In the genomic region with DNA sequence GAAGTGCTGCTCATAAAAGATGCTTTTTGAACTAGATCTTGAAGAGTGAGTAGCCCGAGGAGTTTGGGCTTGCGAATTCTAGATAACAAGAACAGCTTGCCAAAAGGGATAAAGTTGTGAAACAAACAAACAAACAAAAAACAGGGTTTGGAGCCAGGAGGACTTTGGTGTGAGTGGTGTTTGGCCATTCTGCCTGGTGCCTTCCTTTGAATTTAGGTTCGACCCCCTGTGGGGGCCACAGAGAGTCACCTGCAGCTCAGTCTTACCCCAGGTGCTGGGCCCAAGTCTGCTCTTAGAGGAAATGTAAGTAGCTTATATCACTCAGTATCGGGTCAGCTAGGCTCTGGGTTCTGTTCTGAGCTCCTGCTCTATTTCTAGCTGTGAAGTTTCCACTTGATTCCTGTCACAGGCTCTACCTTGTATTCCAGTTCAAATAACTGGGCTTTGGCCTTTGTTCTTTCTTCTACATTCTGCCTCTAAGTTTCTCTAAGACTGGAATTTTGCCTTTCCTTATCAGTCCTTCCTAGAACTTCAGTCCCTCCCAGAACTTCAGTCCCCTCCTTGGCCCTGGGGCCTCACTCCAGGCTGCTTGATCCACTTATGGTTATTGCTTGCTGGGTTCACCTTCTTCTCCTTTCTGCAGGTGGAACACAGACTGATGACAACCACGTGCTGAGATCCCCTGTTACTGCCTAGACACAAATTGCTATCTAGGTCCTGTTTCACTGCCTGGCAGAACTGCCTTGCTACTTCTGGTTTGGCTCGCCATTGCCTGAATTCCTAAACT, we compare ENCODE assay signal across 16 cellular contexts. TPM values are rescaled to one million over a fixed set of nuclear protein-coding genes. Genes with fewer than 3 reads are reported as not detected.
DNase-seq lines count a peak whose midpoint lies in the region; ATAC-seq and TF ChIP-seq lines count a peak whose summit lies in the region.
"Had no signal": no experiment of that assay in that cellular context is flagged by ENCODE, and none has a peak within 500 bp of the region (broad histone marks: within the 10 kb centered on the region; RNA-seq: fewer than 3 reads in every experiment).

No MANE protein-coding gene starts in this region.

- H3K4me1 Mint-ChIP-seq in Caco-2 (ENCODE audit: low read depth, unreplicated experiment), result peaks cover 51% of the 10 kb centered on the region
- H3K4me1 Mint-ChIP-seq in WTC11, result peaks cover 46% of the 10 kb centered on the region
- H3K4me1 Mint-ChIP-seq in nephron progenitor cell, result peaks cover 46% of the 10 kb centered on the region

- H3K27me3 ChIP-seq in Caco-2 (replicated peaks; ENCODE audit: control insufficient read depth, insufficient read depth, low read length) (no peaks in the 10 kb centered on the region), gastroesophageal sphincter (no peaks in the 10 kb centered on the region)
- H3K27me3 ChIP-seq: tibial nerve had no signal

- peak in 1 of 2 experiments; percentile 85 for DNase-seq in Caco-2
- no peak for DNase-seq in WTC11 (ENCODE audit: low spot score)
- no peak for DNase-seq in nephron progenitor cell
- no peak for DNase-seq in NCI-H187 treated with DMSO at 0.1 percent for 48 hours (lab: John Stamatoyannopoulos, UW)
- DNase-seq in hypothalamus (lab: John Stamatoyannopoulos, UW), result no peak
- DNase-seq: activated CD8-positive, alpha-beta T cell treated with anti-CD3 and anti-CD28 coated beads, Interleukin-2, amount 10 ng/mL, durations not matched to agents 7 days and 5 days; activated naive CD4-positive, alpha-beta T cell treated with anti-CD3 and anti-CD28 coated beads for 36 hours; left colon; NCI-H1436; NCI-H524 treated with DMSO at 0.1 percent for 48 hours had no signal

- CTCF ChIA-PET in Caco-2 (lab: Charles Lee) (no interaction called here), WTC11 (lab: Charles Lee) (no interaction called here)

- H3K4me3 ChIP-seq in Caco-2 (ENCODE audit: low read depth, low read length), result no peak overlapping the region
- no peak overlapping the region for H3K4me3 ChIP-seq in gastroesophageal sphincter
- H3K4me3 ChIP-seq: tibial nerve had no signal

- 64 to 82% methylated on average over 4 to 5 of the region's 6 CpGs for WGBS in gastroesophageal sphincter (ENCODE audit: low coverage in 1 of 2), 2 donors

- H3K4me1 ChIP-seq in Caco-2 (peaks cover 93% of the 10 kb centered on the region), gastroesophageal sphincter (peaks cover 6 to 48% (median 14%) of the 10 kb centered on the region in 3 donors)

- intact Hi-C loops in Caco-2 (cut with micrococcal nuclease; ENCODE audit: unreplicated experiment), result no loop called here

- H3K9me3 ChIP-seq in Caco-2 (no peaks in the 10 kb centered on the region), gastroesophageal sphincter (no peaks in the 10 kb centered on the region)
- H3K9me3 ChIP-seq: tibial nerve had no signal

- no peak for TF ChIP-seq EP300 in gastroesophageal sphincter (IDR thresholded peaks at IDR 0.05)

- H3K36me3 ChIP-seq in Caco-2 (ENCODE audit: control insufficient read depth, insufficient read depth, low read length), result no peaks in the 10 kb centered on the region
- peaks cover 0 to 5% of the 10 kb centered on the region in 2 donors for H3K36me3 ChIP-seq in gastroesophageal sphincter
- H3K36me3 ChIP-seq: tibial nerve had no signal

- no TSS peak for BruUV-seq in Caco-2 (replicated peaks; lab: Mats Ljungman, UMichigan)

- H3K27ac ChIP-seq in gastroesophageal sphincter, result peak overlapping the region in 3 of 4 donors; percentile 43 to 78 (median 72)

- no peak for TF ChIP-seq POLR2A in gastroesophageal sphincter (IDR thresholded peaks at IDR 0.05)

- peak overlapping the region; percentile 90 for H3K27ac Mint-ChIP-seq in Caco-2 (ENCODE audit: unreplicated experiment)
- peak overlapping the region; percentile 16; the same call in 1 of the 2 replicates for H3K27ac Mint-ChIP-seq in WTC11
- peak overlapping the region; percentile 20 for H3K27ac Mint-ChIP-seq in nephron progenitor cell
- H3K27ac Mint-ChIP-seq: activated CD8-positive, alpha-beta T cell treated with anti-CD3 and anti-CD28 coated beads, Interleukin-2, amount 10 ng/mL, durations not matched to agents 7 days and 5 days; activated naive CD4-positive, alpha-beta T cell treated with anti-CD3 and anti-CD28 coated beads for 36 hours; dendritic cell treated with granulocyte-macrophage colony-stimulating factor and Interleukin-4, amounts not matched to agents 40 ng/mL and 50 ng/mL, for 4 days; IgD-negative memory B cell had no signal

- H3K9me3 Mint-ChIP-seq in Caco-2 (ENCODE audit: unreplicated experiment) (no peaks in the 10 kb centered on the region), WTC11 (peaks cover 2% of the 10 kb centered on the region), nephron progenitor cell (peaks cover 7% of the 10 kb centered on the region)
- H3K9me3 Mint-ChIP-seq: activated naive CD4-positive, alpha-beta T cell treated with anti-CD3 and anti-CD28 coated beads for 36 hours; dendritic cell treated with granulocyte-macrophage colony-stimulating factor and Interleukin-4, amounts not matched to agents 40 ng/mL and 50 ng/mL, for 4 days had no signal

- H3K4me3 Mint-ChIP-seq in Caco-2 (ENCODE audit: unreplicated experiment), result peak overlapping the region; percentile 41
- H3K4me3 Mint-ChIP-seq in WTC11, result no peak overlapping the region
- H3K4me3 Mint-ChIP-seq in nephron progenitor cell, result no peak overlapping the region
- H3K4me3 Mint-ChIP-seq: activated CD8-positive, alpha-beta T cell treated with anti-CD3 and anti-CD28 coated beads, Interleukin-2, amount 10 ng/mL, durations not matched to agents 7 days and 5 days; activated naive CD4-positive, alpha-beta T cell treated with anti-CD3 and anti-CD28 coated beads for 36 hours; dendritic cell treated with granulocyte-macrophage colony-stimulating factor and Interleukin-4, amounts not matched to agents 40 ng/mL and 50 ng/mL, for 4 days; IgD-negative memory B cell had no signal

- POLR2A ChIA-PET in Caco-2 (lab: Charles Lee), result interaction anchor here (0.8 to 0.9 kb wide), 2 partner anchors 19 to 20 kb away, joined by 3 to 5 read pairs; a partner anchor contains a TSS
- POLR2A ChIA-PET in WTC11 (lab: Charles Lee), result interaction anchor here (1.0 kb wide), 1 partner anchor 20 kb away, joined by 3 read pairs; a partner anchor contains a TSS

- ATAC-seq in WTC11, result peak; percentile 45
- no peak for ATAC-seq in gastroesophageal sphincter
- no peak for ATAC-seq in GM21723 (IDR thresholded peaks at IDR 0.05; ENCODE audit: unreplicated experiment)
- no peak for ATAC-seq in GM21825 (IDR thresholded peaks at IDR 0.05; ENCODE audit: unreplicated experiment)
- ATAC-seq: activated CD8-positive, alpha-beta T cell treated with anti-CD3 and anti-CD28 coated beads, Interleukin-2, amount 10 ng/mL, durations not matched to agents 7 days and 5 days; left colon had no signal

- TF ChIP-seq CTCF in Caco-2 (IDR thresholded peaks at IDR 0.05; ENCODE audit: insufficient read depth in 1 of 2, low read depth in 1 of 2, low read length in 1 of 2, severe bottlenecking in 1 of 2, unreplicated experiment in 1 of 2) (no peak), WTC11 (IDR thresholded peaks at IDR 0.05) (no peak), gastroesophageal sphincter (IDR thresholded peaks at IDR 0.05) (no peak), nephron progenitor cell (IDR thresholded peaks at IDR 0.05) (no peak)

- H3K27me3 Mint-ChIP-seq in Caco-2 (ENCODE audit: insufficient read depth, unreplicated experiment) (no peaks in the 10 kb centered on the region), WTC11 (ENCODE audit: low read depth) (no peaks in the 10 kb centered on the region), nephron progenitor cell (ENCODE audit: low read depth, poor library complexity) (peaks cover 4% of the 10 kb centered on the region)
- H3K27me3 Mint-ChIP-seq: dendritic cell treated with granulocyte-macrophage colony-stimulating factor and Interleukin-4, amounts not matched to agents 40 ng/mL and 50 ng/mL, for 4 days; IgD-negative memory B cell had no signal

- H3K36me3 Mint-ChIP-seq in Caco-2 (ENCODE audit: insufficient read depth, unreplicated experiment) (peaks cover 13% of the 10 kb centered on the region), WTC11 (peaks cover 2% of the 10 kb centered on the region), nephron progenitor cell (ENCODE audit: low read depth) (peaks cover 59% of the 10 kb centered on the region)

TF ChIP-seq in WTC11, 78 proteins besides CTCF, POLR2A, EP300 and RAD21 (continues in another document):
- TF ChIP-seq MXD4 (CRISPR knock-in tag; IDR thresholded peaks at IDR 0.05; ENCODE audit: borderline replicate concordance) (no peak), SMAD4 (CRISPR knock-in tag; IDR thresholded peaks at IDR 0.05) (no peak), NR1H2 (CRISPR knock-in tag; IDR thresholded peaks at IDR 0.05) (no peak), ZNF416 (CRISPR knock-in tag; IDR thresholded peaks at IDR 0.05) (no peak), GRHL2 (CRISPR knock-in tag; IDR thresholded peaks at IDR 0.05; ENCODE audit: insufficient replicate concordance, severe bottlenecking) (no peak)
- TF ChIP-seq, protein P1, sequence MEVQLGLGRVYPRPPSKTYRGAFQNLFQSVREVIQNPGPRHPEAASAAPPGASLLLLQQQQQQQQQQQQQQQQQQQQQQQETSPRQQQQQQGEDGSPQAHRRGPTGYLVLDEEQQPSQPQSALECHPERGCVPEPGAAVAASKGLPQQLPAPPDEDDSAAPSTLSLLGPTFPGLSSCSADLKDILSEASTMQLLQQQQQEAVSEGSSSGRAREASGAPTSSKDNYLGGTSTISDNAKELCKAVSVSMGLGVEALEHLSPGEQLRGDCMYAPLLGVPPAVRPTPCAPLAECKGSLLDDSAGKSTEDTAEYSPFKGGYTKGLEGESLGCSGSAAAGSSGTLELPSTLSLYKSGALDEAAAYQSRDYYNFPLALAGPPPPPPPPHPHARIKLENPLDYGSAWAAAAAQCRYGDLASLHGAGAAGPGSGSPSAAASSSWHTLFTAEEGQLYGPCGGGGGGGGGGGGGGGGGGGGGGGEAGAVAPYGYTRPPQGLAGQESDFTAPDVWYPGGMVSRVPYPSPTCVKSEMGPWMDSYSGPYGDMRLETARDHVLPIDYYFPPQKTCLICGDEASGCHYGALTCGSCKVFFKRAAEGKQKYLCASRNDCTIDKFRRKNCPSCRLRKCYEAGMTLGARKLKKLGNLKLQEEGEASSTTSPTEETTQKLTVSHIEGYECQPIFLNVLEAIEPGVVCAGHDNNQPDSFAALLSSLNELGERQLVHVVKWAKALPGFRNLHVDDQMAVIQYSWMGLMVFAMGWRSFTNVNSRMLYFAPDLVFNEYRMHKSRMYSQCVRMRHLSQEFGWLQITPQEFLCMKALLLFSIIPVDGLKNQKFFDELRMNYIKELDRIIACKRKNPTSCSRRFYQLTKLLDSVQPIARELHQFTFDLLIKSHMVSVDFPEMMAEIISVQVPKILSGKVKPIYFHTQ (CRISPR knock-in tag; IDR thresholded peaks at IDR 0.05), result no peak

RNA-seq across cellular contexts. Expression of a gene that starts 20.5 kb away (rescaled TPM):
- total RNA-seq in Caco-2 (2022), result 22.4 and 30.8 TPM in 2 replicates
- 136 to 245 TPM (median 141 TPM) in 3 replicates for total RNA-seq in WTC11 (2021)
- total RNA-seq in gastroesophageal sphincter, result 10 to 100 TPM; 52.8 to 73.8 (median 58.5) TPM

Comparison
In these comparisons a context has a peak if more than half of its experiments do, and no peak if none do; other contexts are left out.
1. H3K27ac Mint-ChIP-seq: peak in every context shown above with its lines; median percentile 90 in Caco-2; 20 in nephron progenitor cell; 16 in WTC11.